19 cellular contexts compared by ENCODE assay signal in genomic region chr12:79674629-79675028, GRCh38. TPM values are rescaled to one million over a fixed set of nuclear protein-coding genes. Genes with fewer than 3 reads are reported as not detected.
DNase-seq lines count a peak whose midpoint lies in the region; ATAC-seq, FAIRE-seq and TF ChIP-seq lines count a peak whose summit lies in the region.
"Had no signal": no experiment of that assay in that cellular context is flagged by ENCODE, and none has a peak within 500 bp of the region (broad histone marks: within the 10 kb centered on the region; RNA-seq: fewer than 3 reads in every experiment).

No MANE protein-coding gene starts in this region.

- H3K36me3 ChIP-seq in astrocyte (ENCODE audit: insufficient read depth, low read length): peaks cover 4% of the 10 kb centered on the region
- H3K36me3 ChIP-seq: adrenal gland, upper lobe of left lung had no signal

- H3K27ac ChIP-seq in astrocyte (ENCODE audit: low read depth, low read length): peak overlapping the region; percentile 8
- H3K27ac ChIP-seq: adrenal gland, coronary artery, upper lobe of left lung had no signal

- H3K4me3 Mint-ChIP-seq in HFFc6 (no peak overlapping the region), astrocyte (ENCODE audit: unreplicated experiment) (no peak overlapping the region)
- no peak overlapping the region for H3K4me3 Mint-ChIP-seq in activated CD8-positive, alpha-beta T cell treated with anti-CD3 and anti-CD28 coated beads for 36 hours
- H3K4me3 Mint-ChIP-seq: CD8-positive, alpha-beta memory T cell had no signal

- no peak overlapping the region for H3K4me3 ChIP-seq in astrocyte (ENCODE audit: insufficient read depth, low read depth, low read length)
- no peak overlapping the region for H3K4me3 ChIP-seq in fibroblast of villous mesenchyme (ENCODE audit: low read depth, low read length)
- H3K4me3 ChIP-seq: adrenal gland, coronary artery, MG63, upper lobe of left lung had no signal

- H2AFZ ChIP-seq in astrocyte (ENCODE audit: low read depth, low read length): no peak overlapping the region

- no peaks in the 10 kb centered on the region for H3K27me3 Mint-ChIP-seq in HFFc6 (ENCODE audit: insufficient read depth)
- no peaks in the 10 kb centered on the region for H3K27me3 Mint-ChIP-seq in astrocyte (ENCODE audit: low read depth, unreplicated experiment)
- H3K27me3 Mint-ChIP-seq in activated CD8-positive, alpha-beta T cell treated with anti-CD3 and anti-CD28 coated beads for 36 hours: peaks cover 9% of the 10 kb centered on the region

- peaks cover 2% of the 10 kb centered on the region for H3K4me1 ChIP-seq in astrocyte (ENCODE audit: insufficient read depth, low read length)

- H3K27ac Mint-ChIP-seq in HFFc6 (peak overlapping the region; percentile 64), astrocyte (ENCODE audit: unreplicated experiment) (peak overlapping the region; percentile 36)
- no peak overlapping the region for H3K27ac Mint-ChIP-seq in activated CD8-positive, alpha-beta T cell treated with anti-CD3 and anti-CD28 coated beads for 36 hours

- no peak overlapping the region for H3K4me2 ChIP-seq in astrocyte (ENCODE audit: low read length)

- no peaks in the 10 kb centered on the region for H3K27me3 ChIP-seq in astrocyte (ENCODE audit: insufficient read depth, low read length)
- H3K27me3 ChIP-seq: adrenal gland, MG63, upper lobe of left lung had no signal

- peaks cover 52% of the 10 kb centered on the region for H3K4me1 Mint-ChIP-seq in HFFc6 (ENCODE audit: low read depth)
- H3K4me1 Mint-ChIP-seq in astrocyte (ENCODE audit: low read depth, unreplicated experiment): peaks cover 38% of the 10 kb centered on the region
- no peaks in the 10 kb centered on the region for H3K4me1 Mint-ChIP-seq in activated CD8-positive, alpha-beta T cell treated with anti-CD3 and anti-CD28 coated beads for 36 hours (ENCODE audit: low read depth)
- H3K4me1 Mint-ChIP-seq: CD8-positive, alpha-beta memory T cell had no signal

- H3K9me3 Mint-ChIP-seq in HFFc6 (peaks cover 17% of the 10 kb centered on the region), astrocyte (ENCODE audit: unreplicated experiment) (peaks cover 2% of the 10 kb centered on the region)
- H3K9me3 Mint-ChIP-seq in activated CD8-positive, alpha-beta T cell treated with anti-CD3 and anti-CD28 coated beads for 36 hours: peaks cover 5% of the 10 kb centered on the region

- no peak overlapping the region for H3K9ac ChIP-seq in astrocyte (ENCODE audit: low read length)

- POLR2A ChIA-PET in activated CD8-positive, alpha-beta T cell treated with anti-CD3 and anti-CD28 coated beads for 36 hours (lab: Charles Lee): no interaction called here

- CTCF ChIA-PET in activated CD8-positive, alpha-beta T cell treated with anti-CD3 and anti-CD28 coated beads for 36 hours (lab: Charles Lee): no interaction called here

- FAIRE-seq in astrocyte (lab: Jason Lieb, UNC): no peak

- intact Hi-C loops in activated CD8-positive, alpha-beta T cell treated with anti-CD3 and anti-CD28 coated beads for 36 hours (cut with micrococcal nuclease): no loop called here

- no peak for ATAC-seq in activated CD8-positive, alpha-beta T cell treated with anti-CD3 and anti-CD28 coated beads for 36 hours
- ATAC-seq: Panc1 had no signal

- H3K36me3 Mint-ChIP-seq in HFFc6 (ENCODE audit: low read depth) (peaks cover 34% of the 10 kb centered on the region), astrocyte (ENCODE audit: low read depth, unreplicated experiment) (peaks cover 14% of the 10 kb centered on the region)
- H3K36me3 Mint-ChIP-seq in activated CD8-positive, alpha-beta T cell treated with anti-CD3 and anti-CD28 coated beads for 36 hours (ENCODE audit: low read depth): peaks cover 2% of the 10 kb centered on the region

- peaks cover 100% of the 10 kb centered on the region for H3K79me2 ChIP-seq in astrocyte (ENCODE audit: insufficient read depth, low read length)

- peaks cover 92% of the 10 kb centered on the region for H4K20me1 ChIP-seq in astrocyte (ENCODE audit: insufficient read depth, low read length)

- no peak for TF ChIP-seq CTCF in HFFc6 (IDR thresholded peaks at IDR 0.05)
- TF ChIP-seq CTCF in astrocyte (IDR thresholded peaks at IDR 0.05; ENCODE audit: insufficient read depth, low read depth, low read length): no peak
- TF ChIP-seq CTCF in fibroblast of villous mesenchyme (IDR thresholded peaks at IDR 0.05; ENCODE audit: insufficient read depth, low read depth, low read length): no peak
- no peak for TF ChIP-seq CTCF in activated CD8-positive, alpha-beta T cell treated with anti-CD3 and anti-CD28 coated beads for 36 hours (IDR thresholded peaks at IDR 0.05)

- DNase-seq in AG20443 (ENCODE audit: low spot score): peak; percentile 14
- DNase-seq in HFFc6: peak; percentile 70
- DNase-seq in astrocyte (ENCODE audit: low read depth): peak; percentile 86
- peak; percentile 77 for DNase-seq in fibroblast of villous mesenchyme (ENCODE audit: low read depth)
- no peak for DNase-seq in activated CD8-positive, alpha-beta T cell treated with anti-CD3 and anti-CD28 coated beads for 36 hours
- no peak for DNase-seq in NCI-H82 (lab: John Stamatoyannopoulos, UW)
- no peak for DNase-seq in hippocampal formation (lab: John Stamatoyannopoulos, UW)
- DNase-seq in stimulated activated CD4-positive, alpha-beta T cell treated with anti-CD3 and anti-CD28 coated beads, Interleukin-4, amount 100 ng/mL, for 4 hours: no peak
- DNase-seq: activated CD8-positive, alpha-beta memory T cell treated with anti-CD3 and anti-CD28 coated beads for 24 hours; adrenal gland; CD8-positive, alpha-beta memory T cell; GF-D8; MG63; NCI-H187; NCI-H524 treated with DMSO at 0.1 percent for 48 hours; nucleus accumbens; upper lobe of left lung had no signal

- H3K9me3 ChIP-seq in astrocyte (ENCODE audit: insufficient read depth, low read depth, low read length): no peaks in the 10 kb centered on the region
- H3K9me3 ChIP-seq: upper lobe of left lung had no signal

RNA-seq across cellular contexts. Expression of gene PAWR, which starts 16.1 kb away (rescaled TPM):
- 10 to 100 TPM; 55.2 to 89.4 (median 70.5) TPM for total RNA-seq in HFFc6 (2021; fragmentation: NEBNext Ultra II Directional; extraction: Animal tissue kit (Norgen Biotek cat#: 25700))
- total RNA-seq in astrocyte: 189 and 204 TPM in 2 replicates
- total RNA-seq in fibroblast of villous mesenchyme: 48.0 and 64.3 TPM in 2 replicates
- 1 to 10 TPM; 5.5 to 5.8 TPM for total RNA-seq in activated CD8-positive, alpha-beta T cell treated with anti-CD3 and anti-CD28 coated beads for 36 hours

Comparison
In these comparisons a context has a peak if more than half of its experiments do, and no peak if none do; other contexts are left out.
1. DNase-seq: peak in AG20443 (single experiment), HFFc6 (single experiment), astrocyte (single experiment) and fibroblast of villous mesenchyme (single experiment); none in activated CD8-positive, alpha-beta T cell treated with anti-CD3 and anti-CD28 coated beads for 36 hours (single experiment), NCI-H82 (single experiment), hippocampal formation (0 of 2) and stimulated activated CD4-positive, alpha-beta T cell treated with anti-CD3 and anti-CD28 coated beads, Interleukin-4, amount 100 ng/mL, for 4 hours (0 of 2).